ENCODE assay signal across 16 cellular contexts in the genomic region with DNA sequence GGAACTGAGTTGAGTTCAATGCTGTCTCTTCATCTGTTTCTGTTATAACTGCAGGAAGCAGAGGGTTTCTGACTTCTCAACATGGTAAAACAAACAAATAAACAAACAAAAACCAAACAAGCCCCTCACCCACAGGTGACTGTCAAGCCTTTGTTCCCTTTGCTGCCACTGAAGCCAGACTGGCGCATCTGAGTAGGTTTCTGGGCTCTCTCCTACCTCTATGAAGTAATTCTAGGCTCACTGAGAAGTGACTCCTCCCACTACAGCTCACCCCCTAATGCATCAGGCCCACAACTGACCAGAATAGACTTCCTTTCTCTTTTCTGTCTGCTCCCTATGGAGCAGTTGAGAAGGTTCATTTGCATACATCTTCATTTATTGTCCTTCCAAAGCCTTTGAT.
DNase-seq lines count a peak whose midpoint lies in the region; ATAC-seq and TF ChIP-seq lines count a peak whose summit lies in the region.
"Had no signal": no experiment of that assay in that cellular context is flagged by ENCODE, and none has a peak within 500 bp of the region (broad histone marks: within the 10 kb centered on the region; RNA-seq: fewer than 3 reads in every experiment).

No MANE protein-coding gene starts in this region.

- H3K4me1 ChIP-seq in heart left ventricle, result peaks cover 0 to 23% (median 7%) of the 10 kb centered on the region in 12 donors
- H3K4me1 ChIP-seq in thymus (ENCODE audit: control insufficient read depth, insufficient read depth, low read length), result peaks cover 30% of the 10 kb centered on the region

- intact Hi-C loops in heart left ventricle (cut with DNase I), result no loop called here
- intact Hi-C loops in left ventricle myocardium superior (cut with micrococcal nuclease), result no loop called here

- H3K36me3 ChIP-seq in heart left ventricle, result no peaks in the 10 kb centered on the region
- no peaks in the 10 kb centered on the region for H3K36me3 ChIP-seq in thymus (ENCODE audit: control insufficient read depth, insufficient read depth)

- 60 to 76% (median 74%) methylated on average over 1 of the region's 1 CpG for WGBS in heart left ventricle, 4 donors
- WGBS in thymus, result 55% methylated on average over 1 of the region's 1 CpG

- peak in 1 of 12 donors; percentile 5 for TF ChIP-seq CTCF in heart left ventricle (IDR thresholded peaks at IDR 0.05)
- no peak for TF ChIP-seq CTCF in NB4 (IDR thresholded peaks at IDR 0.05; ENCODE audit: low read depth, low read length)
- TF ChIP-seq CTCF in GM10266 (IDR thresholded peaks at IDR 0.05; ENCODE audit: control insufficient read depth, insufficient read depth, low read depth, missing control alignments), result no peak

- TF ChIP-seq POLR2A in heart left ventricle (IDR thresholded peaks at IDR 0.05) (no peak), NB4 (IDR thresholded peaks at IDR 0.05; ENCODE audit: extremely low read depth, insufficient read length) (no peak)

- H3K27me3 ChIP-seq in heart left ventricle (peaks cover 0 to 4% (median 0%) of the 10 kb centered on the region in 9 donors), thymus (ENCODE audit: control insufficient read depth, insufficient read depth) (no peaks in the 10 kb centered on the region)

- ATAC-seq in heart left ventricle (peak in 1 of 4 donors; percentile 69), left ventricle myocardium superior (no peak), GM19023 (IDR thresholded peaks at IDR 0.05; ENCODE audit: unreplicated experiment) (no peak)
- ATAC-seq: GM12878, Right ventricle myocardium inferior had no signal

- no peak overlapping the region for H3K4me3 ChIP-seq in heart left ventricle
- no peak overlapping the region for H3K4me3 ChIP-seq in NB4 (ENCODE audit: low read depth, low read length)
- no peak overlapping the region for H3K4me3 ChIP-seq in thymus (ENCODE audit: low read length)
- H3K4me3 ChIP-seq: GM12878 had no signal

- H3K27ac ChIP-seq in heart left ventricle (peak overlapping the region in 7 of 12 donors; percentile 2 to 68 (median 53)), thymus (ENCODE audit: low read depth) (peak overlapping the region; percentile 52)

- DNase-seq in heart left ventricle (no peak), left ventricle myocardium superior (no peak), NB4 (ENCODE audit: low read depth) (peak; percentile 12), glomerular endothelial cell (ENCODE audit: extremely low read depth, low read depth, low spot score) (peak; percentile 20), NCI-H1417 (lab: John Stamatoyannopoulos, UW) (no peak), GM10266 (ENCODE audit: extremely low spot score) (no peak)
- DNase-seq: ACHN; activated CD4-positive, alpha-beta T cell treated with anti-CD3 and anti-CD28 coated beads for 48 hours; activated T-cell treated with anti-CD3 and anti-CD28 coated beads, Interleukin-2, amount 50 U/mL, for 24 hours; NCI-H1694 treated with DMSO at 0.1 percent for 48 hours; NCI-H526 treated with DMSO at 0.1 percent for 48 hours; stimulated activated CD4-positive, alpha-beta T cell treated with anti-CD3 and anti-CD28 coated beads, Interleukin-15, amount 100 ng/mL, for 24 hours had no signal

- H3K9me3 ChIP-seq in heart left ventricle, result no peaks in the 10 kb centered on the region
- H3K9me3 ChIP-seq in thymus (ENCODE audit: control insufficient read depth), result no peaks in the 10 kb centered on the region

Comparison
In these comparisons a context has a peak if more than half of its experiments do, and no peak if none do; other contexts are left out.
1. DNase-seq: peak in NB4 (single experiment) and glomerular endothelial cell (single experiment); none in heart left ventricle (0 of 5), left ventricle myocardium superior (single experiment), NCI-H1417 (0 of 3) and GM10266 (single experiment).